ENCODE assay signal across 17 cellular contexts in genomic region chr12:58925111-58925732, GRCh38. TPM values are rescaled to one million over a fixed set of nuclear protein-coding genes. Genes with fewer than 3 reads are reported as not detected.
A peak's percentile ranks its signal among the peaks of the same experiment; 100 is the strongest.
DNase-seq lines count a peak whose midpoint lies in the region; TF ChIP-seq lines count a peak whose summit lies in the region.
"Had no signal": no experiment of that assay in that cellular context is flagged by ENCODE, and none has a peak within 500 bp of the region (broad histone marks: within the 10 kb centered on the region; RNA-seq: fewer than 3 reads in every experiment).

No MANE protein-coding gene starts in this region.

- H3K9me3 Mint-ChIP-seq in endodermal cell = no peaks in the 10 kb centered on the region
- H3K9me3 Mint-ChIP-seq: activated CD4-positive, alpha-beta T cell treated with anti-CD3 and anti-CD28 coated beads, Interleukin-2, amount 10 ng/mL, durations not matched to agents 24 days and 14 days; activated naive CD4-positive, alpha-beta T cell treated with anti-CD3 and anti-CD28 coated beads, Interleukin-2, amount 50 U/mL, for 24 hours; CD4-positive, alpha-beta T cell had no signal

- H3K9me3 ChIP-seq in endodermal cell (ENCODE audit: control insufficient read depth, low read length) = no peaks in the 10 kb centered on the region
- H3K9me3 ChIP-seq in tibial artery = no peaks in the 10 kb centered on the region
- H3K9me3 ChIP-seq: A549, lower lobe of right lung, ovary had no signal

- H3K36me3 ChIP-seq in ACC112 (ENCODE audit: insufficient read depth, low read length) = no peaks in the 10 kb centered on the region
- no peaks in the 10 kb centered on the region for H3K36me3 ChIP-seq in endodermal cell (ENCODE audit: control insufficient read depth, insufficient read depth, low read length)
- no peaks in the 10 kb centered on the region for H3K36me3 ChIP-seq in tibial artery
- H3K36me3 ChIP-seq: lower lobe of right lung, ovary had no signal

- H3K27me3 Mint-ChIP-seq in endodermal cell (ENCODE audit: insufficient read depth) = no peaks in the 10 kb centered on the region

- H2AFZ ChIP-seq in ACC112 (ENCODE audit: low read length, unreplicated experiment) = peak overlapping the region; percentile 14

- peak overlapping the region; percentile 29 for H3K9ac ChIP-seq in endodermal cell (ENCODE audit: extremely low read depth, low read length, poor library complexity, severe bottlenecking)

- no peaks in the 10 kb centered on the region for H3K27me3 ChIP-seq in ACC112 (ENCODE audit: insufficient read depth, low read length)
- H3K27me3 ChIP-seq in endodermal cell (ENCODE audit: control insufficient read depth, insufficient read depth, low read length, poor library complexity, severe bottlenecking) = no peaks in the 10 kb centered on the region
- H3K27me3 ChIP-seq in tibial artery = no peaks in the 10 kb centered on the region
- H3K27me3 ChIP-seq: ovary had no signal

- H3K79me2 ChIP-seq in ACC112 (ENCODE audit: control insufficient read depth, insufficient read depth, low read length, unreplicated experiment) = no peaks in the 10 kb centered on the region

- peaks cover 33% of the 10 kb centered on the region for H3K4me1 ChIP-seq in ACC112 (ENCODE audit: control insufficient read depth, insufficient read depth, low read length, unreplicated experiment)
- peaks cover 10% of the 10 kb centered on the region for H3K4me1 ChIP-seq in endodermal cell (ENCODE audit: control insufficient read depth, insufficient read depth, low read length)
- peaks cover 0 to 15% (median 3%) of the 10 kb centered on the region in 4 donors for H3K4me1 ChIP-seq in tibial artery
- H3K4me1 ChIP-seq: lower lobe of right lung had no signal

- peaks cover 56% of the 10 kb centered on the region for H3K4me1 Mint-ChIP-seq in endodermal cell
- H3K4me1 Mint-ChIP-seq: activated naive CD4-positive, alpha-beta T cell treated with anti-CD3 and anti-CD28 coated beads, Interleukin-2, amount 50 U/mL, for 24 hours had no signal

- no peaks in the 10 kb centered on the region for H3K36me3 Mint-ChIP-seq in endodermal cell (ENCODE audit: low read depth)
- H3K36me3 Mint-ChIP-seq: activated naive CD4-positive, alpha-beta T cell treated with anti-CD3 and anti-CD28 coated beads, Interleukin-2, amount 50 U/mL, for 24 hours had no signal

- peak; percentile 40 for DNase-seq in OCI-M2 (lab: John Stamatoyannopoulos, UW; ENCODE audit: unreplicated experiment)
- peak; percentile 81 for DNase-seq in endodermal cell
- DNase-seq in mucosa of gallbladder (ENCODE audit: low spot score) = peak; percentile 26
- no peak for DNase-seq in tibial artery
- no peak for DNase-seq in cortex of kidney (lab: John Stamatoyannopoulos, UW)
- DNase-seq in NCI-H1105 (lab: John Stamatoyannopoulos, UW) = no peak
- no peak for DNase-seq in SW 1271 (lab: John Stamatoyannopoulos, UW)
- DNase-seq: activated CD4-positive, alpha-beta T cell treated with anti-CD3 and anti-CD28 coated beads, Interleukin-2, amount 10 ng/mL, durations not matched to agents 24 days and 14 days; CD4-positive, alpha-beta T cell; GOT3; lower lobe of right lung; ovary; SIG-M5; stimulated activated naive CD4-positive, alpha-beta T cell treated with Interleukin-2 at 50 U/mL for 16 hours had no signal

- TF ChIP-seq CTCF in endodermal cell (conservative IDR thresholded peaks at IDR 0.05) (no peak), tibial artery (IDR thresholded peaks at IDR 0.05) (no peak)

- H3K27ac Mint-ChIP-seq in endodermal cell = peak overlapping the region; percentile 86
- H3K27ac Mint-ChIP-seq: activated CD4-positive, alpha-beta T cell treated with anti-CD3 and anti-CD28 coated beads, Interleukin-2, amount 10 ng/mL, durations not matched to agents 24 days and 14 days; activated naive CD4-positive, alpha-beta T cell treated with anti-CD3 and anti-CD28 coated beads, Interleukin-2, amount 50 U/mL, for 24 hours; CD4-positive, alpha-beta T cell had no signal

- WGBS in endodermal cell (ENCODE audit: insufficient coverage in 1 of 2, insufficient read length in 1 of 2), 2 experiments = 0% methylated on average over 1 of the region's 1 CpG; no CpG with 5 or more reads in 1 of the 2 experiments

- H3K4me3 Mint-ChIP-seq in endodermal cell = peak overlapping the region; percentile 3
- H3K4me3 Mint-ChIP-seq: activated CD4-positive, alpha-beta T cell treated with anti-CD3 and anti-CD28 coated beads, Interleukin-2, amount 10 ng/mL, durations not matched to agents 24 days and 14 days; activated naive CD4-positive, alpha-beta T cell treated with anti-CD3 and anti-CD28 coated beads, Interleukin-2, amount 50 U/mL, for 24 hours; CD4-positive, alpha-beta T cell had no signal

- intact Hi-C loops in tibial artery (cut with DNase I; ENCODE audit: low total_unique reads) = no loop called here

- no peak overlapping the region for H3K4me3 ChIP-seq in ACC112 (ENCODE audit: low read depth, low read length)
- H3K4me3 ChIP-seq in endodermal cell (ENCODE audit: low read length) = peak overlapping the region; percentile 63
- H3K4me3 ChIP-seq in tibial artery = no peak overlapping the region
- H3K4me3 ChIP-seq: A549, lower lobe of right lung, ovary had no signal

- H3K27ac ChIP-seq in ACC112 (ENCODE audit: low read depth, low read length) (no peak overlapping the region), endodermal cell (ENCODE audit: low read depth, low read length) (peak overlapping the region; percentile 42), tibial artery (no peak overlapping the region)
- H3K27ac ChIP-seq: lower lobe of right lung, ovary had no signal

RNA-seq across cellular contexts. Expression of gene LRIG3, which starts 4.9 kb away (rescaled TPM):
- 100 to 1,000 TPM; 196 to 367 TPM for total RNA-seq in endodermal cell
- 79.3 TPM for polyA plus RNA-seq in endodermal cell (2013, experiment 1 of 2)
- polyA plus RNA-seq in endodermal cell (2013, experiment 2 of 2) = 93.8 TPM
- 50.8 TPM for total RNA-seq in mucosa of gallbladder
- total RNA-seq: activated CD4-positive, alpha-beta T cell treated with anti-CD3 and anti-CD28 coated beads, Interleukin-2, amount 10 ng/mL, durations not matched to agents 24 days and 14 days; CD4-positive, alpha-beta T cell had no signal

Comparison
In these comparisons a context has a peak if more than half of its experiments do, and no peak if none do; other contexts are left out.
1. DNase-seq: peak in OCI-M2 (single experiment), endodermal cell (single experiment) and mucosa of gallbladder (single experiment); none in tibial artery (0 of 2), cortex of kidney (single experiment), NCI-H1105 (single experiment) and SW 1271 (0 of 2).